Comparison of ENCODE assay signal across 14 cellular contexts in genomic region chr10:69074532-69074931, GRCh38. TPM values are rescaled to one million over a fixed set of nuclear protein-coding genes. Genes with fewer than 3 reads are reported as not detected.
DNase-seq lines count a peak whose midpoint lies in the region; FAIRE-seq and TF ChIP-seq lines count a peak whose summit lies in the region.
"Had no signal": no experiment of that assay in that cellular context is flagged by ENCODE, and none has a peak within 500 bp of the region (broad histone marks: within the 10 kb centered on the region; RNA-seq: fewer than 3 reads in every experiment).

No MANE protein-coding gene starts in this region.

- peaks cover 59 to 64% of the 10 kb centered on the region in 2 experiments for H3K4me1 ChIP-seq in neutrophil (ENCODE audit: control insufficient read depth in 1 of 2, insufficient read depth in 1 of 2, low read depth in 1 of 2, low read length in 1 of 2)
- H3K4me1 ChIP-seq: A549, HAP-1 had no signal

- no peaks in the 10 kb centered on the region for H3K36me3 Mint-ChIP-seq in CD14-positive monocyte
- H3K36me3 Mint-ChIP-seq: CD8-positive, alpha-beta T cell had no signal

- peak; percentile 2 for FAIRE-seq in RCC 7860 (lab: Jason Lieb, UNC)
- FAIRE-seq: A549, GM12891 had no signal

- peaks cover 52% of the 10 kb centered on the region for H3K4me1 Mint-ChIP-seq in CD14-positive monocyte

- TF ChIP-seq CTCF in CD14-positive monocyte (IDR thresholded peaks at IDR 0.05) (no peak), neutrophil (IDR thresholded peaks at IDR 0.05) (no peak)

- H3K27me3 Mint-ChIP-seq in CD14-positive monocyte (ENCODE audit: low read depth in 3 of 3), result peaks cover 0 to 1% (median 0%) of the 10 kb centered on the region in 3 donors

- intact Hi-C loops in CD14-positive monocyte (cut with micrococcal nuclease), result no loop called here

- H3K27me3 ChIP-seq in neutrophil, result no peaks in the 10 kb centered on the region

- DNase-seq in CD14-positive monocyte (ENCODE audit: low spot score), result no peak
- no peak for DNase-seq in RCC 7860 (ENCODE audit: low spot score)
- no peak for DNase-seq in NCI-H524 treated with DMSO at 0.1 percent for 48 hours (lab: John Stamatoyannopoulos, UW)
- no peak for DNase-seq in amygdala (lab: John Stamatoyannopoulos, UW)
- no peak for DNase-seq in NOMO-1 (lab: John Stamatoyannopoulos, UW; ENCODE audit: unreplicated experiment in 2 of 2)
- DNase-seq in middle frontal gyrus (ENCODE audit: extremely low spot score, low spot score), result no peak
- DNase-seq: Calu3; CD8-positive, alpha-beta T cell; DMS79 treated with DMSO at 0.1 percent for 48 hours; GM23248 had no signal

- H3K4me3 ChIP-seq in neutrophil (ENCODE audit: low read depth in 1 of 2, low read length in 1 of 2), result no peak overlapping the region
- H3K4me3 ChIP-seq: A549, GM23248, HAP-1 had no signal

- H3K9me3 ChIP-seq in neutrophil, result no peaks in the 10 kb centered on the region
- H3K9me3 ChIP-seq: A549, HAP-1 had no signal

- peak overlapping the region; percentile 64 for H3K27ac ChIP-seq in neutrophil
- H3K27ac ChIP-seq: A549, GM23248 had no signal

- H3K4me3 Mint-ChIP-seq in CD14-positive monocyte, result no peak overlapping the region
- H3K4me3 Mint-ChIP-seq: CD8-positive, alpha-beta T cell had no signal

- H3K36me3 ChIP-seq in neutrophil, result no peaks in the 10 kb centered on the region
- H3K36me3 ChIP-seq: HAP-1 had no signal

- H3K27ac Mint-ChIP-seq in CD14-positive monocyte, result peak overlapping the region; percentile 78 to 92 (median 87)
- H3K27ac Mint-ChIP-seq: CD8-positive, alpha-beta T cell had no signal

- H3K9me3 Mint-ChIP-seq in CD14-positive monocyte, result no peaks in the 10 kb centered on the region
- H3K9me3 Mint-ChIP-seq: CD8-positive, alpha-beta T cell had no signal

RNA-seq across cellular contexts. Expression of gene SRGN, which starts 13.4 kb away (rescaled TPM):
- 1,000 to 10,000 TPM; 1,724 to 1,859 TPM for polyA plus RNA-seq in CD14-positive monocyte

RNA-seq across cellular contexts. Expression of gene VPS26A, which starts 49.4 kb away (rescaled TPM):
- 10 to 100 TPM; 42.1 to 58.3 TPM for polyA plus RNA-seq in CD14-positive monocyte
